ENCODE assay signal across 9 cellular contexts in genomic region chr4:10584042-10584441, GRCh38.
A peak's percentile ranks its signal among the peaks of the same experiment; 100 is the strongest.
DNase-seq lines count a peak whose midpoint lies in the region; ATAC-seq, FAIRE-seq and TF ChIP-seq lines count a peak whose summit lies in the region.
"Had no signal": no experiment of that assay in that cellular context is flagged by ENCODE, and none has a peak within 500 bp of the region (broad histone marks: within the 10 kb centered on the region; RNA-seq: fewer than 3 reads in every experiment).

No MANE protein-coding gene starts in this region.

- no peaks in the 10 kb centered on the region for H3K9me3 ChIP-seq in CD4-positive, CD25-positive, alpha-beta regulatory T cell (ENCODE audit: control insufficient read depth in 2 of 2, low read length in 2 of 2)
- H3K9me3 ChIP-seq in endothelial cell of umbilical vein (replicated peaks; ENCODE audit: control insufficient read depth, insufficient read depth, low read length), result no peaks in the 10 kb centered on the region
- H3K9me3 ChIP-seq in pancreas, result no peaks in the 10 kb centered on the region

- CTCF ChIA-PET in endothelial cell of umbilical vein (lab: Charles Lee), result interaction anchor here (0.6 to 1.4 kb wide), 3 partner anchors 11 to 1134 kb away, joined by 3 to 4 read pairs (median 3); no protein-coding TSS in a partner anchor

- peak overlapping the region; percentile 9 for H2AFZ ChIP-seq in endothelial cell of umbilical vein (ENCODE audit: low read depth, low read length)

- peaks cover 0 to 32% (median 7%) of the 10 kb centered on the region in 4 donors for H3K4me1 Mint-ChIP-seq in CD4-positive, CD25-positive, alpha-beta regulatory T cell
- peaks cover 13% of the 10 kb centered on the region in 2 donors for H3K4me1 Mint-ChIP-seq in effector memory CD8-positive, alpha-beta T cell (ENCODE audit: low read depth in 2 of 2)

- no TSS peak for BruUV-seq in endothelial cell of umbilical vein (replicated peaks; lab: Mats Ljungman, UMichigan)

- peak in 1 of 3 donors; percentile 6 for DNase-seq in CD4-positive, CD25-positive, alpha-beta regulatory T cell
- DNase-seq in GM20000 (ENCODE audit: low spot score), result peak; percentile 55
- peak; percentile 77 for DNase-seq in M059J (ENCODE audit: low read depth)
- DNase-seq in endothelial cell of umbilical vein (ENCODE audit: low read depth, low spot score), result peak; percentile 24
- DNase-seq in pancreas, result no peak
- DNase-seq in NCI-H1105 (lab: John Stamatoyannopoulos, UW), result no peak
- DNase-seq in effector memory CD8-positive, alpha-beta T cell, result no peak
- no peak for DNase-seq in HUDEP-2 (lab: John Stamatoyannopoulos, UW; ENCODE audit: unreplicated experiment in 76 of 76)

- TF ChIP-seq CTCF in GM20000 (IDR thresholded peaks at IDR 0.05; ENCODE audit: extremely low read depth, missing control alignments) (no peak), endothelial cell of umbilical vein (IDR thresholded peaks at IDR 0.05; ENCODE audit: extremely low read depth in 1 of 2, insufficient read depth in 1 of 2, low read depth in 1 of 2, low read length in 2 of 2) (no peak), pancreas (IDR thresholded peaks at IDR 0.05) (no peak)

- POLR2A ChIA-PET in endothelial cell of umbilical vein (lab: Charles Lee), result no interaction called here

- H4K20me1 ChIP-seq in endothelial cell of umbilical vein (replicated peaks; ENCODE audit: control insufficient read depth, extremely low read depth, insufficient read depth, low read length), result no peaks in the 10 kb centered on the region

- H3K27ac Mint-ChIP-seq in CD4-positive, CD25-positive, alpha-beta regulatory T cell, result peak overlapping the region in 2 of 3 donors; percentile 42 to 47
- H3K27ac Mint-ChIP-seq in effector memory CD8-positive, alpha-beta T cell, result peak overlapping the region in 1 of 2 donors; percentile 49

- H3K4me3 ChIP-seq in CD4-positive, CD25-positive, alpha-beta regulatory T cell (ENCODE audit: low read depth, low read length), result peak overlapping the region; percentile 28
- H3K4me3 ChIP-seq in endothelial cell of umbilical vein (replicated peaks in 1 of 3; ENCODE audit: insufficient read depth in 1 of 3, low read depth in 1 of 3, low read length in 3 of 3) (no peak overlapping the region), pancreas (no peak overlapping the region)

- H3K36me3 Mint-ChIP-seq in CD4-positive, CD25-positive, alpha-beta regulatory T cell, result no peaks in the 10 kb centered on the region
- no peaks in the 10 kb centered on the region for H3K36me3 Mint-ChIP-seq in effector memory CD8-positive, alpha-beta T cell (ENCODE audit: insufficient read depth)

- H3K4me1 ChIP-seq in CD4-positive, CD25-positive, alpha-beta regulatory T cell (ENCODE audit: control insufficient read depth, insufficient read depth, low read length, poor library complexity, severe bottlenecking), result peaks cover 8% of the 10 kb centered on the region
- no peaks in the 10 kb centered on the region for H3K4me1 ChIP-seq in endothelial cell of umbilical vein (ENCODE audit: control insufficient read depth, extremely low read depth, insufficient read depth, low read length)
- H3K4me1 ChIP-seq in pancreas, result no peaks in the 10 kb centered on the region

- no peak for ATAC-seq in CD4-positive, CD25-positive, alpha-beta regulatory T cell (ENCODE audit: low read depth in 2 of 2)
- peak in 3 of 4 donors; percentile 47 to 92 (median 85) for ATAC-seq in pancreas
- ATAC-seq in effector memory CD8-positive, alpha-beta T cell (replicated peaks), result no peak

- no peaks in the 10 kb centered on the region for H3K36me3 ChIP-seq in CD4-positive, CD25-positive, alpha-beta regulatory T cell (ENCODE audit: control insufficient read depth, insufficient read depth, low read length)
- H3K36me3 ChIP-seq in endothelial cell of umbilical vein (ENCODE audit: control insufficient read depth in 2 of 2, extremely low read depth in 1 of 2, insufficient read depth in 2 of 2, low read length in 2 of 2) (no peaks in the 10 kb centered on the region), pancreas (no peaks in the 10 kb centered on the region)

- no peak for TF ChIP-seq POLR2A in endothelial cell of umbilical vein (IDR thresholded peaks at IDR 0.05; ENCODE audit: low read depth, low read length)

- FAIRE-seq in endothelial cell of umbilical vein (lab: Jason Lieb, UNC), result peak; percentile 46
- peak; percentile 39 for FAIRE-seq in pancreas (lab: Jason Lieb, UNC)
- FAIRE-seq: frontal cortex had no signal

- no peak overlapping the region for H3K9ac ChIP-seq in endothelial cell of umbilical vein (replicated peaks; ENCODE audit: extremely low read depth, insufficient read depth, low read length)

- no peak overlapping the region for H3K27ac ChIP-seq in CD4-positive, CD25-positive, alpha-beta regulatory T cell (ENCODE audit: insufficient read depth, low read length, poor library complexity, severe bottlenecking)
- no peak overlapping the region for H3K27ac ChIP-seq in endothelial cell of umbilical vein (ENCODE audit: insufficient read depth, low read depth, low read length)
- no peak overlapping the region for H3K27ac ChIP-seq in pancreas

- no peaks in the 10 kb centered on the region for H3K27me3 ChIP-seq in CD4-positive, CD25-positive, alpha-beta regulatory T cell (ENCODE audit: control insufficient read depth, insufficient read depth, low read length)
- H3K27me3 ChIP-seq in endothelial cell of umbilical vein (ENCODE audit: control insufficient read depth in 2 of 2, insufficient read depth in 2 of 2, low read length in 2 of 2) (no peaks in the 10 kb centered on the region), pancreas (peaks cover 0 to 8% (median 2%) of the 10 kb centered on the region in 4 donors)

- H3K79me2 ChIP-seq in endothelial cell of umbilical vein (ENCODE audit: control insufficient read depth, insufficient read depth, low read length), result no peaks in the 10 kb centered on the region

- H3K9me3 Mint-ChIP-seq in CD4-positive, CD25-positive, alpha-beta regulatory T cell, result no peaks in the 10 kb centered on the region
- H3K9me3 Mint-ChIP-seq in effector memory CD8-positive, alpha-beta T cell, result no peaks in the 10 kb centered on the region

- dilution Hi-C loops in endothelial cell of umbilical vein (cut with MboI; ENCODE audit: extremely low pct_ligation_motif_present, low sequenced_read_pairs), result no loop called here

- no peaks in the 10 kb centered on the region for H3K27me3 Mint-ChIP-seq in CD4-positive, CD25-positive, alpha-beta regulatory T cell
- H3K27me3 Mint-ChIP-seq in effector memory CD8-positive, alpha-beta T cell, result peaks cover 0 to 6% of the 10 kb centered on the region in 2 donors

- peak overlapping the region in 1 of 4 donors; percentile 18 for H3K4me3 Mint-ChIP-seq in CD4-positive, CD25-positive, alpha-beta regulatory T cell
- peak overlapping the region in 1 of 2 donors; percentile 46 for H3K4me3 Mint-ChIP-seq in effector memory CD8-positive, alpha-beta T cell

- intact Hi-C loops in endothelial cell of umbilical vein (cut with micrococcal nuclease) (loop anchor here (5.0 to 10.0 kb wide), 3 partner anchors 1038 to 1371 kb away; no protein-coding TSS in a partner anchor), pancreas (cut with DNase I) (no loop called here)

- peak overlapping the region; percentile 40 for H3K4me2 ChIP-seq in endothelial cell of umbilical vein (ENCODE audit: insufficient read depth, low read length)

- 13 to 31% methylated on average over 2 of the region's 2 CpGs for WGBS in pancreas, 2 donors

- no peaks in the 10 kb centered on the region for H3K9me1 ChIP-seq in endothelial cell of umbilical vein (replicated peaks; ENCODE audit: control insufficient read depth, extremely low read depth, insufficient read depth, low read length)

TF ChIP-seq in endothelial cell of umbilical vein, 7 proteins besides CTCF, POLR2A, EP300 and RAD21:
- no peak for TF ChIP-seq MYC (IDR thresholded peaks at IDR 0.05; ENCODE audit: low read depth, low read length)
- TF ChIP-seq GATA2 (IDR thresholded peaks at IDR 0.05; ENCODE audit: insufficient read depth, insufficient read length, low read depth, low read length), result no peak
- no peak for TF ChIP-seq FOS (IDR thresholded peaks at IDR 0.05; ENCODE audit: borderline replicate concordance, insufficient read depth, low read length)
- TF ChIP-seq, protein P1, sequence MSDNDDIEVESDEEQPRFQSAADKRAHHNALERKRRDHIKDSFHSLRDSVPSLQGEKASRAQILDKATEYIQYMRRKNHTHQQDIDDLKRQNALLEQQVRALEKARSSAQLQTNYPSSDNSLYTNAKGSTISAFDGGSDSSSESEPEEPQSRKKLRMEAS (IDR thresholded peaks at IDR 0.05; ENCODE audit: insufficient read depth, insufficient read length), result no peak
- no peak for TF ChIP-seq EZH2 (IDR thresholded peaks at IDR 0.05; ENCODE audit: borderline replicate concordance, low read depth, low read length, severe bottlenecking)
- no peak for TF ChIP-seq POLR2AphosphoS5 (IDR thresholded peaks at IDR 0.05; ENCODE audit: insufficient read depth, low read depth, low read length)
- TF ChIP-seq JUN (IDR thresholded peaks at IDR 0.05; ENCODE audit: borderline replicate concordance, insufficient read depth, insufficient read length, low read depth), result no peak

Comparison
In these comparisons a context has a peak if more than half of its experiments do, and no peak if none do; other contexts are left out.
1. ATAC-seq: peak in pancreas (3 of 4); none in CD4-positive, CD25-positive, alpha-beta regulatory T cell (0 of 2) and effector memory CD8-positive, alpha-beta T cell (single experiment).
2. DNase-seq: peak in GM20000 (single experiment), M059J (single experiment) and endothelial cell of umbilical vein (single experiment); none in pancreas (0 of 6), NCI-H1105 (single experiment), effector memory CD8-positive, alpha-beta T cell (0 of 3) and HUDEP-2 (0 of 76).